Comparison of ENCODE assay signal across 7 cellular contexts in the genomic region with DNA sequence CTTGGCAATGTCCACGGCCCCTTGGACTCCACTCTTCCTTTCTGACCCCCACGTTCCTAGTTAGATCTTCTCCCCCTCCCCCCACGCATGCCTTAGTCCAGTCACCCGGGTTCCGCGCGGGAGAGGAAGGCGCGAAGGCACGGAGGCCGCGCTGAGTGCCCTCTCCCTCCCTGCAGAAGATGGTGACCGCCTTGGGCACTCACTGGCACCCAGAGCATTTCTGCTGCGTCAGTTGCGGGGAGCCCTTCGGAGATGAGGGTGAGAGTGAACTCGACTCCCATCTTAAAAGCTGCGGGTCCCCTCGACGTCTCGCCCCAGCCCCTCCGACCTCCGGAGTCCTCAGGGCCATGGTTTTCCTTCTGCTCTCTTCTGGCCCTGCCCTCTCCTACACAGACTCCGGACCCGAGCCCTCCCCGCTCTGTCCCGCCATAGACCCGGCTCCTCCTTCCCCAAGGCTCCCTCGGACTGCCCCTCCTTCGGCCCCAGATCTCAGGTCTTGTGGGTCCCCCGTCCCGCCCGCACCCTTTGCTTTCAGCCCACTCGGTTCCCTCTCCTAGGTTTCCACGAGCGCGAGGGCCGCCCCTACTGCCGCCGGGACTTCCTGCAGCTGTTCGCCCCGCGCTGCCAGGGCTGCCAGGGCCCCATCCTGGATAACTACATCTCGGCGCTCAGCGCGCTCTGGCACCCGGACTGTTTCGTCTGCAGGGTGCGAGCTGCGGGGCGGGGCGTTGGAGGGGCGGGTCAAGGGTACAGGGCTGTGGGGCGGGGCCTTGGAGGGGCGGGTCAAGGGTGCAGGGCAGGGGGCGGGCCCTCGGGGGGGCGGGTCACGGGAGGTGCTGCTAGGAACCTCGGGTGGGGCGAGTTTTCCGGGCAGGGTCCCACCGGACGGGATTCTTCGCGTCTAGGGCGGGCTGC. TPM values are rescaled to one million over a fixed set of nuclear protein-coding genes. Genes with fewer than 3 reads are reported as not detected.
DNase-seq lines count a peak whose midpoint lies in the region; ATAC-seq and TF ChIP-seq lines count a peak whose summit lies in the region.

No MANE protein-coding gene starts in this region.

- H3K27ac ChIP-seq in gastroesophageal sphincter (peak overlapping the region in 3 of 4 donors; percentile 50 to 67 (median 64)), prostate gland (no peak overlapping the region), vagina (no peak overlapping the region)

- TF ChIP-seq CTCF in LNCaP clone FGC (IDR thresholded peaks at IDR 0.05; ENCODE audit: control insufficient read depth, extremely low read depth, insufficient read depth) (no peak), gastroesophageal sphincter (IDR thresholded peaks at IDR 0.05) (no peak), prostate gland (IDR thresholded peaks at IDR 0.05) (no peak), vagina (IDR thresholded peaks at IDR 0.05) (no peak)

- H3K27me3 ChIP-seq in gastroesophageal sphincter (no peaks in the 10 kb centered on the region), prostate gland (replicated peaks; ENCODE audit: insufficient read depth) (no peaks in the 10 kb centered on the region), vagina (no peaks in the 10 kb centered on the region)

- intact Hi-C loops in prostate gland (cut with DNase I): no loop called here
- intact Hi-C loops in vagina (cut with DNase I): no loop called here

- H3K4me3 ChIP-seq in LNCaP clone FGC (ENCODE audit: low read depth, low read length): peak overlapping the region; percentile 44
- H3K4me3 ChIP-seq in gastroesophageal sphincter: peak overlapping the region in 1 of 2 donors; percentile 33
- peak overlapping the region; percentile 10 to 27 for H3K4me3 ChIP-seq in prostate gland
- peak overlapping the region; percentile 13 to 19 for H3K4me3 ChIP-seq in vagina

- H3K36me3 ChIP-seq in gastroesophageal sphincter (peaks cover 0 to 64% of the 10 kb centered on the region in 2 donors), prostate gland (no peaks in the 10 kb centered on the region), vagina (peaks cover 0 to 46% of the 10 kb centered on the region in 2 donors)

- peaks cover 2 to 73% (median 14%) of the 10 kb centered on the region in 3 donors for H3K4me1 ChIP-seq in gastroesophageal sphincter
- no peaks in the 10 kb centered on the region for H3K4me1 ChIP-seq in prostate gland (replicated peaks)
- H3K4me1 ChIP-seq in vagina: peaks cover 32% of the 10 kb centered on the region

- 27 to 59% methylated on average over 3 to 17 of the region's 68 CpGs for WGBS in gastroesophageal sphincter (ENCODE audit: low coverage in 1 of 2), 2 donors
- WGBS in prostate gland: 25% methylated on average over 52 of the region's 68 CpGs

- DNase-seq in LNCaP clone FGC (ENCODE audit: low read depth) (no peak), prostate gland (ENCODE audit: low spot score) (peak; percentile 59), vagina (ENCODE audit: extremely low spot score in 2 of 2) (no peak), NCI-H2227 treated with DMSO at 0.1 percent for 48 hours (lab: John Stamatoyannopoulos, UW) (no peak)
- DNase-seq in activated CD8-positive, alpha-beta memory T cell treated with anti-CD3 and anti-CD28 coated beads for 48 hours (ENCODE audit: low read depth in 2 of 3, low spot score in 2 of 3): peak; percentile 46 to 77 (median 76)

- TF ChIP-seq EP300 in gastroesophageal sphincter (IDR thresholded peaks at IDR 0.05): no peak

- peak in 1 of 2 donors; percentile 10 for TF ChIP-seq POLR2A in gastroesophageal sphincter (IDR thresholded peaks at IDR 0.05)
- TF ChIP-seq POLR2A in prostate gland (IDR thresholded peaks at IDR 0.05): peak; percentile 66
- TF ChIP-seq POLR2A in vagina (IDR thresholded peaks at IDR 0.05): no peak

- no peaks in the 10 kb centered on the region for H3K9me3 ChIP-seq in gastroesophageal sphincter
- H3K9me3 ChIP-seq in prostate gland: no peaks in the 10 kb centered on the region
- H3K9me3 ChIP-seq in vagina: no peaks in the 10 kb centered on the region

- ATAC-seq in GM19467 (IDR thresholded peaks at IDR 0.05; ENCODE audit: unreplicated experiment): peak; percentile 60
- ATAC-seq in gastroesophageal sphincter: no peak

RNA-seq across cellular contexts. Expression of a gene that starts 4.6 kb away (rescaled TPM):
- total RNA-seq in gastroesophageal sphincter (100 to 1,000 TPM; 157 to 438 (median 211) TPM), prostate gland (100 to 1,000 TPM in 1 of 2 donors, 10 to 100 TPM in 1; 62.0 to 115 TPM), vagina (114 TPM)

RNA-seq across cellular contexts. Expression of a gene that starts 6.4 kb away (rescaled TPM):
- not detected for total RNA-seq in gastroesophageal sphincter
- under 1 TPM; 0.55 to 0.62 TPM for total RNA-seq in prostate gland
- total RNA-seq in vagina: not detected

RNA-seq across cellular contexts. Expression of a gene that starts 17.3 kb away (rescaled TPM):
- total RNA-seq in gastroesophageal sphincter (10 to 100 TPM in 1 of 4 donors, 1 to 10 TPM in 3; 4.7 to 14.2 (median 8.7) TPM), prostate gland (10 to 100 TPM; 10.0 to 20.3 TPM), vagina (11.3 TPM)

RNA-seq across cellular contexts. Expression of a gene that starts 31.6 kb away (rescaled TPM):
- total RNA-seq in gastroesophageal sphincter (10 to 100 TPM; 31.4 to 49.7 (median 43.3) TPM), prostate gland (100 to 1,000 TPM; 142 to 153 TPM), vagina (64.6 TPM)

RNA-seq across cellular contexts. Expression of a gene that starts 34.0 kb away (rescaled TPM):
- total RNA-seq in gastroesophageal sphincter (1 to 10 TPM in 3 of 4 donors, under 1 TPM in 1; 0.62 to 1.6 (median 1.3) TPM), prostate gland (1 to 10 TPM; 1.2 to 3.3 TPM), vagina (2.7 TPM)

Comparison
In these comparisons a context has a peak if more than half of its experiments do, and no peak if none do; other contexts are left out.
1. DNase-seq: peak in activated CD8-positive, alpha-beta memory T cell treated with anti-CD3 and anti-CD28 coated beads for 48 hours (3 of 3) and prostate gland (single experiment); none in LNCaP clone FGC (single experiment), vagina (0 of 2) and NCI-H2227 treated with DMSO at 0.1 percent for 48 hours (single experiment).
2. H3K27ac ChIP-seq: peak in gastroesophageal sphincter (3 of 4); none in prostate gland (0 of 2) and vagina (single experiment).